Comparison of ENCODE assay signal across 8 cellular contexts in the genomic region with DNA sequence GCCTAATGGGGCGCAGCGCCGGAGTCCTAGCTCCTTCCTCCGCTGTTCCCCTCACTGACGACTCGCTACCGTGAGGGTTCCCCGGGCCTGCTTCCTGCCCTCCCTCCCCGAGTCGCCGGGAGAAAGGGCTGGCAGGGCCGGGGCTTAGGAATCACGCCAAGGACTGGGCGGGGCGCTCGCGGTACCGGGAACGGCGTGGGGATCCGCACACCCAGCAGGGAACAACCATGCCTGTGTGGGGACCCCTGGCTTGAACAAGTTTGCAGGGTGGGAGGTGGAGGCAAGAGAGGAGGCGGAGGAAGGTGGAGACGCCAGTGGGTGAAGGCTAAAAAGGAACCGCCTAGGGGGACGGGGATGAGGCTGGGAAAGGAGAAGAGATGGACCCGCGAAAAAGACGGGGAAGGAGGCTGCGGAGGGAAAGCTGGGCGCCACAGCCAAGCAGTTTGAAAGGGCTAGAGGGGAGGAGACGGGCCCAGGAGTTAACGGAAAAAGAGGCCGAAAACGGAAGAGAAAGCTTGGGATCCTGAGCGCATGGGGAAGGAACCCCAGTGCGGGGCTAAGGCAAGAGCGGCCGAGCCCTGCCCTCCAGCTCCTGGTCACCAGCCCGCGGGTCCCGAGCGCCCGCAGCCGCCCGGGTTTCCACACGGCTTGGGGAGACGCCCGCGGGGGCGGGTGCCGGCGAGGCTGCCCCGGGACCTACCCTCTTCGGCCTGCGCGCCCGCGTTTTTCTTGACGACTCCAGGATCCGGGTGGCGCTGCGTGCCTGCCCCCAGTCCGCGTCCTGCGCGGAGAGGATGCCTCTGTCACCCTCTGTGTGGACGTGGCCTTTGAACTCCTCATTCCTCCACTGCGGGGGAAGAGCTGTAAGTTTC. TPM values are rescaled to one million over a fixed set of nuclear protein-coding genes. Genes with fewer than 3 reads are reported as not detected.
DNase-seq lines count a peak whose midpoint lies in the region; ATAC-seq and TF ChIP-seq lines count a peak whose summit lies in the region.

No MANE protein-coding gene starts in this region.

- no peaks in the 10 kb centered on the region for H3K9me3 Mint-ChIP-seq in GM23338

- DNase-seq in GM23338 (ENCODE audit: low spot score) = peak; percentile 59
- peak in 1 of 2 donors; percentile 56 for DNase-seq in breast epithelium (ENCODE audit: low spot score in 2 of 2)
- DNase-seq in inferior parietal cortex (ENCODE audit: extremely low spot score) = peak; percentile 38
- DNase-seq in NCI-H524 treated with DMSO at 0.1 percent for 48 hours (lab: John Stamatoyannopoulos, UW) = no peak
- no peak for DNase-seq in effector memory CD4-positive, alpha-beta T cell

- H3K27ac Mint-ChIP-seq in GM23338 = no peak overlapping the region

- peaks cover 21% of the 10 kb centered on the region for H3K4me1 Mint-ChIP-seq in GM23338

- H3K4me3 Mint-ChIP-seq in GM23338 = peak overlapping the region; percentile 90

- no peaks in the 10 kb centered on the region for H4K20me1 ChIP-seq in GM23338 (replicated peaks; ENCODE audit: insufficient read depth)

- H3K27ac ChIP-seq in GM23338 (ENCODE audit: low read depth) (no peak overlapping the region), breast epithelium (peak overlapping the region; percentile 90 to 96), skin epidermis (peak overlapping the region in 20 of 21 experiments; percentile 64 to 94 (median 84))
- H3K27ac ChIP-seq in effector memory CD4-positive, alpha-beta T cell (ENCODE audit: insufficient read depth, low read length, poor library complexity, severe bottlenecking) = no peak overlapping the region

- no peaks in the 10 kb centered on the region for H3F3A ChIP-seq in GM23338 (replicated peaks; ENCODE audit: low read depth)

- peak overlapping the region; percentile 97 for H3K4me2 ChIP-seq in GM23338

- H3K27me3 ChIP-seq in GM23338 (ENCODE audit: insufficient read depth) (peaks cover 75% of the 10 kb centered on the region), breast epithelium (peaks cover 0 to 33% of the 10 kb centered on the region in 2 donors)
- H3K27me3 ChIP-seq in effector memory CD4-positive, alpha-beta T cell (replicated peaks; ENCODE audit: control insufficient read depth, insufficient read depth, low read length, poor library complexity, severe bottlenecking) = peaks cover 5% of the 10 kb centered on the region

- intact Hi-C loops in breast epithelium (cut with DNase I; ENCODE audit: low total_unique reads) = loop anchor here (10.0 kb wide), 1 partner anchor 942 kb away; no protein-coding TSS in a partner anchor

- no peaks in the 10 kb centered on the region for H3K36me3 Mint-ChIP-seq in GM23338 (ENCODE audit: low read depth)

- H2AFZ ChIP-seq in GM23338 = peak overlapping the region; percentile 99

- H3K79me2 ChIP-seq in GM23338 (replicated peaks; ENCODE audit: insufficient read depth) = no peaks in the 10 kb centered on the region

- no peaks in the 10 kb centered on the region for H3K9me2 ChIP-seq in GM23338 (ENCODE audit: insufficient read depth)

- TF ChIP-seq POLR2A in breast epithelium (IDR thresholded peaks at IDR 0.05) = peak; percentile 61

- H3K36me3 ChIP-seq in GM23338 (ENCODE audit: insufficient read depth) = no peaks in the 10 kb centered on the region
- no peaks in the 10 kb centered on the region for H3K36me3 ChIP-seq in breast epithelium
- H3K36me3 ChIP-seq in effector memory CD4-positive, alpha-beta T cell (ENCODE audit: control insufficient read depth, insufficient read depth, low read length) = no peaks in the 10 kb centered on the region

- H3K4me3 ChIP-seq in GM23338 = peak overlapping the region; percentile 87
- peak overlapping the region; percentile 70 to 89 (median 71) for H3K4me3 ChIP-seq in breast epithelium
- peak overlapping the region; percentile 33 to 57 (median 49) for H3K4me3 ChIP-seq in skin epidermis
- no peak overlapping the region for H3K4me3 ChIP-seq in effector memory CD4-positive, alpha-beta T cell (ENCODE audit: insufficient read depth, low read depth, low read length, poor library complexity, severe bottlenecking)

- no peak for TF ChIP-seq CTCF in GM23338 (conservative IDR thresholded peaks at IDR 0.05; ENCODE audit: low read depth in 2 of 2)
- no peak for TF ChIP-seq CTCF in breast epithelium (IDR thresholded peaks at IDR 0.05)

- H3K9me3 ChIP-seq in breast epithelium = no peaks in the 10 kb centered on the region
- H3K9me3 ChIP-seq in effector memory CD4-positive, alpha-beta T cell (ENCODE audit: control insufficient read depth, low read length) = no peaks in the 10 kb centered on the region

- peaks cover 21% of the 10 kb centered on the region for H3K4me1 ChIP-seq in GM23338 (ENCODE audit: insufficient read depth)
- H3K4me1 ChIP-seq in breast epithelium = peaks cover 0 to 3% of the 10 kb centered on the region in 2 donors
- no peaks in the 10 kb centered on the region for H3K4me1 ChIP-seq in effector memory CD4-positive, alpha-beta T cell (ENCODE audit: control insufficient read depth, insufficient read depth, low read length, poor library complexity, severe bottlenecking)

- ATAC-seq in GM23338 (peak; percentile 25), GM21576 (IDR thresholded peaks at IDR 0.05; ENCODE audit: unreplicated experiment) (no peak), HG03378 (IDR thresholded peaks at IDR 0.05; ENCODE audit: unreplicated experiment) (no peak)

- H3K27me3 Mint-ChIP-seq in GM23338 (ENCODE audit: insufficient read depth, low read depth, poor library complexity) = peaks cover 51% of the 10 kb centered on the region

TF ChIP-seq in GM23338, 12 proteins besides CTCF, POLR2A, EP300 and RAD21:
- TF ChIP-seq EZH2 (IDR thresholded peaks at IDR 0.05; ENCODE audit: low read depth, unreplicated experiment) (peak; percentile 79), ZNF114 (CRISPR knock-in tag; IDR thresholded peaks at IDR 0.05) (no peak), CREB1 (CRISPR knock-in tag; IDR thresholded peaks at IDR 0.05; ENCODE audit: low read depth) (no peak)
TF ChIP-seq in GM23338: peak in this region for 1.

RNA-seq across cellular contexts. Expression of gene CDH11, which starts 1.3 kb away (rescaled TPM):
- 8.9 and 19.6 TPM in 2 replicates for total RNA-seq in GM23338 (2014; rRNA removed; shearing (Covaris generic))
- 1.4 and 3.5 TPM in 2 replicates for polyA plus RNA-seq in GM23338 (2016; fragmentation: Nextera tagmentation; extraction: Ambion mirVana)
- 10 to 100 TPM; 41.8 to 70.0 (median 52.8) TPM for total RNA-seq in breast epithelium

Comparison
In these comparisons a context has a peak if more than half of its experiments do, and no peak if none do; other contexts are left out.
1. DNase-seq: peak in GM23338 (single experiment) and inferior parietal cortex (single experiment); none in NCI-H524 treated with DMSO at 0.1 percent for 48 hours (single experiment) and effector memory CD4-positive, alpha-beta T cell (0 of 3).
2. H3K27ac ChIP-seq: peak in breast epithelium (2 of 2) and skin epidermis (20 of 21); none in GM23338 (single experiment) and effector memory CD4-positive, alpha-beta T cell (single experiment).